8 cellular contexts compared by ENCODE assay signal in genomic region chr15:74935193-74935592, GRCh38. TPM values are rescaled to one million over a fixed set of nuclear protein-coding genes. Genes with fewer than 3 reads are reported as not detected.
DNase-seq lines count a peak whose midpoint lies in the region; ATAC-seq, FAIRE-seq and TF ChIP-seq lines count a peak whose summit lies in the region.
"Not testable (repeated sequence)": the region's sequence is repeated elsewhere in the genome, so short reads cannot be mapped to it uniquely, and the experiment has no call there.

No MANE protein-coding gene starts in this region.

- peak overlapping the region in 1 of 2 donors; percentile 66 for H3K9ac ChIP-seq in colonic mucosa (ENCODE audit: low read depth in 2 of 2, low read length in 2 of 2)
- not testable (repeated sequence) for H3K9ac ChIP-seq in HepG2 (ENCODE audit: insufficient read depth, low read depth, low read length)

- H2AFZ ChIP-seq in HepG2 (ENCODE audit: low read length): not testable (repeated sequence)

- DNase-seq in A549 (ENCODE audit: low read depth in 1 of 2, low spot score in 1 of 2): peak in 1 of 2 experiments; percentile 74
- not testable (repeated sequence) for DNase-seq in GM06990 (ENCODE audit: extremely low read depth, insufficient read length); T-helper 17 cell; retinal pigment epithelial cell (ENCODE audit: low read depth)
- DNase-seq in NCI-H2227 (lab: John Stamatoyannopoulos, UW; ENCODE audit: unreplicated experiment): peak; percentile 1
- peak; percentile 74 for DNase-seq in colonic mucosa
- DNase-seq in HepG2 (ENCODE audit: low spot score): peak; percentile 31

- BruUV-seq in HepG2 (replicated peaks; lab: Mats Ljungman, UMichigan): not testable (repeated sequence)

- ATAC-seq in A549; T-helper 17 cell; activated T-helper 17 cell treated with anti-CD3 and anti-CD28 coated beads, Interleukin-2, amount 50 U/mL, for 72 hours (replicated peaks); HepG2: not testable (repeated sequence)

- H3K9me3 ChIP-seq in A549; T-helper 17 cell (ENCODE audit: control insufficient read depth, low read length, poor library complexity, severe bottlenecking); colonic mucosa; HepG2 (ENCODE audit: low read length): not testable (repeated sequence)

- H3K9me3 Mint-ChIP-seq in activated T-helper 17 cell treated with anti-CD3 and anti-CD28 coated beads, Interleukin-2, amount 50 U/mL, for 72 hours: not testable (repeated sequence)

- H3K4me1 Mint-ChIP-seq in T-helper 17 cell: peaks cover 21% of the 10 kb centered on the region
- peaks cover 14% of the 10 kb centered on the region for H3K4me1 Mint-ChIP-seq in activated T-helper 17 cell treated with anti-CD3 and anti-CD28 coated beads, Interleukin-2, amount 50 U/mL, for 72 hours

- not testable (repeated sequence) for TF ChIP-seq EP300 in A549 (IDR thresholded peaks at IDR 0.05); HepG2 (IDR thresholded peaks at IDR 0.05; ENCODE audit: low read depth in 2 of 2, low read length in 2 of 2); HepG2 (CRISPR knock-in tag; IDR thresholded peaks at IDR 0.05; ENCODE audit: borderline replicate concordance)

- not testable (repeated sequence) for H3K27me3 Mint-ChIP-seq in T-helper 17 cell; activated T-helper 17 cell treated with anti-CD3 and anti-CD28 coated beads, Interleukin-2, amount 50 U/mL, for 72 hours

- not testable (repeated sequence) for H3K4me3 ChIP-seq in A549; GM06990 (replicated peaks; ENCODE audit: low read depth, low read length); HepG2 (replicated peaks in 1 of 3; ENCODE audit: insufficient read depth in 1 of 3, low read depth in 2 of 3, low read length in 3 of 3); retinal pigment epithelial cell (ENCODE audit: low read length)
- peak overlapping the region; percentile 72 for H3K4me3 ChIP-seq in colonic mucosa

- WGBS in A549 (ENCODE audit: missing lambda C conversion rate): 83% methylated on average over 3 of the region's 3 CpGs
- WGBS in HepG2 (ENCODE audit: low lambda C conversion rate): 82% methylated on average over 3 of the region's 3 CpGs

- H3K36me3 ChIP-seq in GM06990 (ENCODE audit: control insufficient read depth, insufficient read depth, low read length); colonic mucosa; HepG2 (replicated peaks in 1 of 2; ENCODE audit: control insufficient read depth in 1 of 2, insufficient read depth in 2 of 2, low read length in 2 of 2): not testable (repeated sequence)

- not testable (repeated sequence) for H3K4me1 ChIP-seq in A549
- peaks cover 19% of the 10 kb centered on the region for H3K4me1 ChIP-seq in colonic mucosa
- peaks cover 53% of the 10 kb centered on the region for H3K4me1 ChIP-seq in HepG2 (ENCODE audit: insufficient read depth, low read length)

- H3K4me3 Mint-ChIP-seq in T-helper 17 cell: peak overlapping the region; percentile 63
- peak overlapping the region; percentile 61 for H3K4me3 Mint-ChIP-seq in activated T-helper 17 cell treated with anti-CD3 and anti-CD28 coated beads, Interleukin-2, amount 50 U/mL, for 72 hours

- not testable (repeated sequence) for TF ChIP-seq POLR2A in A549 (IDR thresholded peaks at IDR 0.05; ENCODE audit: low read length); HepG2 (IDR thresholded peaks at IDR 0.05; ENCODE audit: insufficient read depth in 1 of 2, low read depth in 2 of 2, low read length in 2 of 2)

- POLR2A ChIA-PET in A549 (lab: Yijun Ruan, JAX): not testable (repeated sequence)
- POLR2A ChIA-PET in HepG2 (lab: Yijun Ruan, JAX): interaction anchor here (0.6 to 1.5 kb wide), 2 partner anchors 34 to 70 kb away, joined by 3 to 4 read pairs; no protein-coding TSS in a partner anchor

- in situ Hi-C loops in HepG2 (cut with HindIII; ENCODE audit: extremely low pct_ligation_motif_present, low pct_unique_long_range_greater_than_20kb): not testable (repeated sequence)

- CTCF ChIA-PET in A549 (lab: Yijun Ruan, JAX): interaction anchor here (0.6 to 2.8 kb wide), 7 partner anchors 8 to 164 kb away, joined by 3 to 11 read pairs (median 4); no protein-coding TSS in a partner anchor
- CTCF ChIA-PET in HepG2 (lab: Yijun Ruan, JAX; ENCODE audit: low intra/inter-chr PET ratio, low total read pairs): not testable (repeated sequence)

- not testable (repeated sequence) for H3K36me3 Mint-ChIP-seq in T-helper 17 cell (ENCODE audit: low read depth)
- peaks cover 60% of the 10 kb centered on the region for H3K36me3 Mint-ChIP-seq in activated T-helper 17 cell treated with anti-CD3 and anti-CD28 coated beads, Interleukin-2, amount 50 U/mL, for 72 hours (ENCODE audit: low read depth)

- H3K79me2 ChIP-seq in HepG2 (ENCODE audit: insufficient read depth, low read length): peaks cover 51% of the 10 kb centered on the region

- H4K20me1 ChIP-seq in HepG2 (ENCODE audit: insufficient read depth, low read length): peaks cover 15% of the 10 kb centered on the region

- not testable (repeated sequence) for H3K27me3 ChIP-seq in GM06990 (replicated peaks; ENCODE audit: control insufficient read depth, insufficient read depth, low read length); colonic mucosa; HepG2 (ENCODE audit: control insufficient read depth in 1 of 2, insufficient read depth in 2 of 2, low read length in 2 of 2)

- FAIRE-seq in A549 (lab: Jason Lieb, UNC); HepG2 (lab: Jason Lieb, UNC): not testable (repeated sequence)

- intact Hi-C loops in colonic mucosa (cut with DNase I): loop anchor here (5.0 kb wide), 1 partner anchor 33 kb away; no protein-coding TSS in a partner anchor
- intact Hi-C loops in HepG2 (cut with micrococcal nuclease; ENCODE audit: unreplicated experiment): not testable (repeated sequence)

- TF ChIP-seq RAD21 in A549 (conservative IDR thresholded peaks at IDR 0.05 in 1 of 2, IDR thresholded peaks at IDR 0.05 in 1 of 2): peak in 1 of 2 experiments; percentile 36; a peak in 2 of 5 replicates
- not testable (repeated sequence) for TF ChIP-seq RAD21 in HepG2 (CRISPR knock-in tag; IDR thresholded peaks at IDR 0.05)

- peak; percentile 27; the same call in 2 of the 3 replicates for TF ChIP-seq CTCF in A549 (IDR thresholded peaks at IDR 0.05)
- peak; percentile 14 for TF ChIP-seq CTCF in GM06990 (IDR thresholded peaks at IDR 0.05; ENCODE audit: insufficient read depth, low read length, poor library complexity, severe bottlenecking)
- TF ChIP-seq CTCF in colonic mucosa (IDR thresholded peaks at IDR 0.05): not testable (repeated sequence)
- TF ChIP-seq CTCF in HepG2 (CRISPR knock-in tag; IDR thresholded peaks at IDR 0.05): peak; percentile 51
- TF ChIP-seq CTCF in retinal pigment epithelial cell (conservative IDR thresholded peaks at IDR 0.05; ENCODE audit: low read depth, low read length): peak; percentile 17

- H3K27ac ChIP-seq in A549; HepG2 (ENCODE audit: extremely low read length, insufficient read depth, low read length): not testable (repeated sequence)
- peak overlapping the region; percentile 74 for H3K27ac ChIP-seq in colonic mucosa

- not testable (repeated sequence) for H3K4me2 ChIP-seq in A549
- H3K4me2 ChIP-seq in HepG2 (ENCODE audit: low read depth, low read length): peak overlapping the region; percentile 27; the same call in 1 of the 2 replicates

- H3K27ac Mint-ChIP-seq in T-helper 17 cell: peak overlapping the region; percentile 89
- H3K27ac Mint-ChIP-seq in activated T-helper 17 cell treated with anti-CD3 and anti-CD28 coated beads, Interleukin-2, amount 50 U/mL, for 72 hours: peak overlapping the region; percentile 80

RNA-seq across cellular contexts. Expression of gene COX5A, which starts 2.7 kb away (rescaled TPM):
- polyA plus RNA-seq in A549 (2011; rRNA removed) (328 and 391 TPM in 2 replicates), A549 (2017; fragmentation: RNase III; extraction: RNeasy Plus Mini Kit Qiagen cat#74134 plus additional on column Dnase treatment) (478 to 481 TPM (median 481 TPM) in 3 replicates), HepG2 (2011; rRNA removed) (132 and 158 TPM in 2 replicates)
- polyA plus RNA-seq in A549 (2012; cell fraction: cytosol; rRNA removed): 388 and 399 TPM in 2 replicates
- 232 and 279 TPM in 2 replicates for polyA plus RNA-seq in A549 (2012; cell fraction: nucleus; rRNA removed)
- polyA minus RNA-seq in A549 (2011; rRNA and poly(A)+ RNA removed): 63.2 and 69.8 TPM in 2 replicates
- total RNA-seq in T-helper 17 cell (10 to 100 TPM; 56.1 to 72.9 TPM), colonic mucosa (100 to 1,000 TPM; 563 to 623 TPM), HepG2 (2016; rRNA removed; fragmentation: Illumina TruSeq; extraction: Trizol) (217 and 218 TPM in 2 replicates)
- 100 to 1,000 TPM; 242 to 337 TPM for total RNA-seq in activated T-helper 17 cell treated with anti-CD3 and anti-CD28 coated beads, Interleukin-2, amount 50 U/mL, for 72 hours
- total RNA-seq in HepG2 (2016; cell fraction: cytosol; rRNA removed; fragmentation: Illumina TruSeq; extraction: Trizol; ENCODE audit: low read depth): 117 and 120 TPM in 2 replicates
- 207 and 224 TPM in 2 replicates for total RNA-seq in HepG2 (2016; cell fraction: insoluble cytoplasmic fraction; rRNA removed; fragmentation: Illumina TruSeq; extraction: Trizol)
- total RNA-seq in HepG2 (2016; cell fraction: membrane; rRNA removed; fragmentation: Illumina TruSeq; extraction: Trizol): 128 and 130 TPM in 2 replicates
- 98.7 and 101 TPM in 2 replicates for total RNA-seq in HepG2 (2016; cell fraction: nucleus; rRNA removed; fragmentation: Illumina TruSeq; extraction: Trizol)
- 156 and 163 TPM in 2 replicates for polyA plus RNA-seq in HepG2 (2011; cell fraction: cytosol; rRNA removed)
- polyA plus RNA-seq in HepG2 (2011; cell fraction: nucleus; rRNA removed): 70.3 and 75.2 TPM in 2 replicates
- polyA plus RNA-seq in HepG2 (2012): 264 and 279 TPM in 2 replicates
- 273 and 293 TPM in 2 replicates for polyA plus RNA-seq in HepG2 (2016; cell fraction: cytosol; fragmentation: Illumina TruSeq; extraction: Trizol; ENCODE audit: low read depth)
- 379 and 384 TPM in 2 replicates for polyA plus RNA-seq in HepG2 (2016; cell fraction: insoluble cytoplasmic fraction; fragmentation: Illumina TruSeq; extraction: Trizol; ENCODE audit: low read depth)
- polyA plus RNA-seq in HepG2 (2016; cell fraction: membrane; fragmentation: Illumina TruSeq; extraction: Trizol; ENCODE audit: low read depth): 251 and 264 TPM in 2 replicates
- 250 and 258 TPM in 2 replicates for polyA plus RNA-seq in HepG2 (2016; cell fraction: nucleus; fragmentation: Illumina TruSeq; extraction: Trizol; ENCODE audit: insufficient read depth, low read depth)
- polyA minus RNA-seq in HepG2 (2011; rRNA and poly(A)+ RNA removed; ENCODE audit: low replicate concordance): 21.4 and 51.3 TPM in 2 replicates
- polyA minus RNA-seq in HepG2 (2011; cell fraction: cytosol; rRNA and poly(A)+ RNA removed): 76.2 and 81.5 TPM in 2 replicates
- polyA minus RNA-seq in HepG2 (2011; cell fraction: nucleus; rRNA and poly(A)+ RNA removed): 23.3 and 29.7 TPM in 2 replicates

RNA-seq across cellular contexts. Expression of gene RPP25, which starts 21.4 kb away (rescaled TPM):
- polyA plus RNA-seq in A549 (2011; rRNA removed) (8.8 and 9.3 TPM in 2 replicates), A549 (2017; fragmentation: RNase III; extraction: RNeasy Plus Mini Kit Qiagen cat#74134 plus additional on column Dnase treatment) (12.2 to 13.7 TPM (median 13.0 TPM) in 3 replicates), HepG2 (2011; rRNA removed) (0.04 and 0.05 TPM in 2 replicates)
- 13.0 and 19.3 TPM in 2 replicates for polyA plus RNA-seq in A549 (2012; cell fraction: cytosol; rRNA removed)
- polyA plus RNA-seq in A549 (2012; cell fraction: nucleus; rRNA removed): 11.3 and 14.5 TPM in 2 replicates
- 6.7 and 7.0 TPM in 2 replicates for polyA minus RNA-seq in A549 (2011; rRNA and poly(A)+ RNA removed)
- total RNA-seq in T-helper 17 cell (1 to 10 TPM in 1 of 2 donors, under 1 TPM in 1; 0.99 to 1.3 TPM), colonic mucosa (10 to 100 TPM in 1 of 2 donors, 1 to 10 TPM in 1; 7.8 to 25.5 TPM), HepG2 (2016; rRNA removed; fragmentation: Illumina TruSeq; extraction: Trizol) (0.08 and 0.11 TPM in 2 replicates)
- 1 to 10 TPM; 2.4 to 9.6 TPM for total RNA-seq in activated T-helper 17 cell treated with anti-CD3 and anti-CD28 coated beads, Interleukin-2, amount 50 U/mL, for 72 hours
- total RNA-seq in HepG2 (2016; cell fraction: cytosol; rRNA removed; fragmentation: Illumina TruSeq; extraction: Trizol; ENCODE audit: low read depth): not detected in 2 replicates
- 0.09 and 0.16 TPM in 2 replicates for total RNA-seq in HepG2 (2016; cell fraction: insoluble cytoplasmic fraction; rRNA removed; fragmentation: Illumina TruSeq; extraction: Trizol)
- total RNA-seq in HepG2 (2016; cell fraction: membrane; rRNA removed; fragmentation: Illumina TruSeq; extraction: Trizol): 0.12 and 0.14 TPM in 2 replicates
- total RNA-seq in HepG2 (2016; cell fraction: nucleus; rRNA removed; fragmentation: Illumina TruSeq; extraction: Trizol): not detected in 2 replicates
- polyA plus RNA-seq in HepG2 (2011; cell fraction: cytosol; rRNA removed): 0.09 and 0.12 TPM in 2 replicates
- polyA plus RNA-seq in HepG2 (2011; cell fraction: nucleus; rRNA removed): 0.07 and 0.11 TPM in 2 replicates
- polyA plus RNA-seq in HepG2 (2012): 0.07 TPM in 1 of 2 replicates, not detected in the other
- polyA plus RNA-seq in HepG2 (2016; cell fraction: cytosol; fragmentation: Illumina TruSeq; extraction: Trizol; ENCODE audit: low read depth): 0.08 TPM in 1 of 2 replicates, not detected in the other
- polyA plus RNA-seq in HepG2 (2016; cell fraction: insoluble cytoplasmic fraction; fragmentation: Illumina TruSeq; extraction: Trizol; ENCODE audit: low read depth): 0.08 TPM in 1 of 2 replicates, not detected in the other
- 0.08 TPM in 1 of 2 replicates, not detected in the other for polyA plus RNA-seq in HepG2 (2016; cell fraction: membrane; fragmentation: Illumina TruSeq; extraction: Trizol; ENCODE audit: low read depth)
- 0.15 TPM in 2 replicates for polyA plus RNA-seq in HepG2 (2016; cell fraction: nucleus; fragmentation: Illumina TruSeq; extraction: Trizol; ENCODE audit: insufficient read depth, low read depth)
- 0.22 and 25.9 TPM in 2 replicates for polyA minus RNA-seq in HepG2 (2011; rRNA and poly(A)+ RNA removed; ENCODE audit: low replicate concordance)
- polyA minus RNA-seq in HepG2 (2011; cell fraction: cytosol; rRNA and poly(A)+ RNA removed): 0.30 and 0.62 TPM in 2 replicates
- 0.25 and 0.26 TPM in 2 replicates for polyA minus RNA-seq in HepG2 (2011; cell fraction: nucleus; rRNA and poly(A)+ RNA removed)

RNA-seq across cellular contexts. Expression of gene FAM219B, which starts 28.5 kb away (rescaled TPM):
- polyA plus RNA-seq in A549 (2011; rRNA removed) (46.2 and 65.3 TPM in 2 replicates), A549 (2017; fragmentation: RNase III; extraction: RNeasy Plus Mini Kit Qiagen cat#74134 plus additional on column Dnase treatment) (29.9 to 36.9 TPM (median 31.3 TPM) in 3 replicates), HepG2 (2011; rRNA removed) (50.2 and 52.3 TPM in 2 replicates)
- 38.6 and 40.8 TPM in 2 replicates for polyA plus RNA-seq in A549 (2012; cell fraction: cytosol; rRNA removed)
- polyA plus RNA-seq in A549 (2012; cell fraction: nucleus; rRNA removed): 96.5 and 128 TPM in 2 replicates
- polyA minus RNA-seq in A549 (2011; rRNA and poly(A)+ RNA removed): 42.7 and 47.2 TPM in 2 replicates
- total RNA-seq in T-helper 17 cell (10 to 100 TPM; 47.8 to 65.7 TPM), colonic mucosa (10 to 100 TPM; 44.7 to 54.2 TPM), HepG2 (2016; rRNA removed; fragmentation: Illumina TruSeq; extraction: Trizol) (18.0 and 36.6 TPM in 2 replicates)
- 10 to 100 TPM; 65.6 to 98.3 TPM for total RNA-seq in activated T-helper 17 cell treated with anti-CD3 and anti-CD28 coated beads, Interleukin-2, amount 50 U/mL, for 72 hours
- 14.9 and 16.5 TPM in 2 replicates for total RNA-seq in HepG2 (2016; cell fraction: cytosol; rRNA removed; fragmentation: Illumina TruSeq; extraction: Trizol; ENCODE audit: low read depth)
- 26.3 and 28.5 TPM in 2 replicates for total RNA-seq in HepG2 (2016; cell fraction: insoluble cytoplasmic fraction; rRNA removed; fragmentation: Illumina TruSeq; extraction: Trizol)
- 34.0 and 34.5 TPM in 2 replicates for total RNA-seq in HepG2 (2016; cell fraction: membrane; rRNA removed; fragmentation: Illumina TruSeq; extraction: Trizol)
- total RNA-seq in HepG2 (2016; cell fraction: nucleus; rRNA removed; fragmentation: Illumina TruSeq; extraction: Trizol): 36.5 and 50.4 TPM in 2 replicates
- 28.4 and 30.8 TPM in 2 replicates for polyA plus RNA-seq in HepG2 (2011; cell fraction: cytosol; rRNA removed)
- 176 and 185 TPM in 2 replicates for polyA plus RNA-seq in HepG2 (2011; cell fraction: nucleus; rRNA removed)
- 21.6 and 28.8 TPM in 2 replicates for polyA plus RNA-seq in HepG2 (2012)
- 9.6 and 12.3 TPM in 2 replicates for polyA plus RNA-seq in HepG2 (2016; cell fraction: cytosol; fragmentation: Illumina TruSeq; extraction: Trizol; ENCODE audit: low read depth)
- polyA plus RNA-seq in HepG2 (2016; cell fraction: insoluble cytoplasmic fraction; fragmentation: Illumina TruSeq; extraction: Trizol; ENCODE audit: low read depth): 16.8 and 18.6 TPM in 2 replicates
- 21.3 and 21.8 TPM in 2 replicates for polyA plus RNA-seq in HepG2 (2016; cell fraction: membrane; fragmentation: Illumina TruSeq; extraction: Trizol; ENCODE audit: low read depth)
- 53.3 TPM in 2 replicates for polyA plus RNA-seq in HepG2 (2016; cell fraction: nucleus; fragmentation: Illumina TruSeq; extraction: Trizol; ENCODE audit: insufficient read depth, low read depth)
- 48.2 and 65.5 TPM in 2 replicates for polyA minus RNA-seq in HepG2 (2011; rRNA and poly(A)+ RNA removed; ENCODE audit: low replicate concordance)
- 9.3 and 14.4 TPM in 2 replicates for polyA minus RNA-seq in HepG2 (2011; cell fraction: cytosol; rRNA and poly(A)+ RNA removed)
- 30.9 and 39.9 TPM in 2 replicates for polyA minus RNA-seq in HepG2 (2011; cell fraction: nucleus; rRNA and poly(A)+ RNA removed)

RNA-seq across cellular contexts. Expression of gene MPI, which starts 45.4 kb away (rescaled TPM):
- 53.7 and 74.4 TPM in 2 replicates for polyA plus RNA-seq in A549 (2011; rRNA removed)
- polyA plus RNA-seq in A549 (2012; cell fraction: cytosol; rRNA removed): 42.7 and 49.7 TPM in 2 replicates
- 56.1 and 59.5 TPM in 2 replicates for polyA plus RNA-seq in A549 (2012; cell fraction: nucleus; rRNA removed)
- polyA plus RNA-seq in A549 (2017; fragmentation: RNase III; extraction: RNeasy Plus Mini Kit Qiagen cat#74134 plus additional on column Dnase treatment): 32.9 to 39.9 TPM (median 39.4 TPM) in 3 replicates
- 79.0 and 112 TPM in 2 replicates for polyA minus RNA-seq in A549 (2011; rRNA and poly(A)+ RNA removed)
- 10 to 100 TPM; 25.4 to 38.2 TPM for total RNA-seq in T-helper 17 cell
- total RNA-seq in activated T-helper 17 cell treated with anti-CD3 and anti-CD28 coated beads, Interleukin-2, amount 50 U/mL, for 72 hours: 10 to 100 TPM; 51.8 to 98.5 TPM
- 10 to 100 TPM; 50.7 to 68.0 TPM for total RNA-seq in colonic mucosa
- total RNA-seq in HepG2 (2016; rRNA removed; fragmentation: Illumina TruSeq; extraction: Trizol): 36.9 and 49.7 TPM in 2 replicates
- total RNA-seq in HepG2 (2016; cell fraction: cytosol; rRNA removed; fragmentation: Illumina TruSeq; extraction: Trizol; ENCODE audit: low read depth): 14.9 and 19.2 TPM in 2 replicates
- 41.4 and 51.3 TPM in 2 replicates for total RNA-seq in HepG2 (2016; cell fraction: insoluble cytoplasmic fraction; rRNA removed; fragmentation: Illumina TruSeq; extraction: Trizol)
- total RNA-seq in HepG2 (2016; cell fraction: membrane; rRNA removed; fragmentation: Illumina TruSeq; extraction: Trizol): 19.0 and 24.4 TPM in 2 replicates
- 19.5 and 27.2 TPM in 2 replicates for total RNA-seq in HepG2 (2016; cell fraction: nucleus; rRNA removed; fragmentation: Illumina TruSeq; extraction: Trizol)
- 63.5 and 66.7 TPM in 2 replicates for polyA plus RNA-seq in HepG2 (2011; rRNA removed)
- 68.2 and 75.7 TPM in 2 replicates for polyA plus RNA-seq in HepG2 (2011; cell fraction: cytosol; rRNA removed)
- polyA plus RNA-seq in HepG2 (2011; cell fraction: nucleus; rRNA removed): 79.4 and 82.3 TPM in 2 replicates
- 35.5 and 45.4 TPM in 2 replicates for polyA plus RNA-seq in HepG2 (2012)
- 11.8 and 13.8 TPM in 2 replicates for polyA plus RNA-seq in HepG2 (2016; cell fraction: cytosol; fragmentation: Illumina TruSeq; extraction: Trizol; ENCODE audit: low read depth)
- 52.7 and 54.7 TPM in 2 replicates for polyA plus RNA-seq in HepG2 (2016; cell fraction: insoluble cytoplasmic fraction; fragmentation: Illumina TruSeq; extraction: Trizol; ENCODE audit: low read depth)
- 18.4 and 18.9 TPM in 2 replicates for polyA plus RNA-seq in HepG2 (2016; cell fraction: membrane; fragmentation: Illumina TruSeq; extraction: Trizol; ENCODE audit: low read depth)
- 25.9 and 30.1 TPM in 2 replicates for polyA plus RNA-seq in HepG2 (2016; cell fraction: nucleus; fragmentation: Illumina TruSeq; extraction: Trizol; ENCODE audit: insufficient read depth, low read depth)
- polyA minus RNA-seq in HepG2 (2011; rRNA and poly(A)+ RNA removed; ENCODE audit: low replicate concordance): 129 and 146 TPM in 2 replicates
- polyA minus RNA-seq in HepG2 (2011; cell fraction: cytosol; rRNA and poly(A)+ RNA removed): 28.5 and 36.3 TPM in 2 replicates
- 54.8 and 73.8 TPM in 2 replicates for polyA minus RNA-seq in HepG2 (2011; cell fraction: nucleus; rRNA and poly(A)+ RNA removed)
